25 cellular contexts compared by ENCODE assay signal in the genomic region with DNA sequence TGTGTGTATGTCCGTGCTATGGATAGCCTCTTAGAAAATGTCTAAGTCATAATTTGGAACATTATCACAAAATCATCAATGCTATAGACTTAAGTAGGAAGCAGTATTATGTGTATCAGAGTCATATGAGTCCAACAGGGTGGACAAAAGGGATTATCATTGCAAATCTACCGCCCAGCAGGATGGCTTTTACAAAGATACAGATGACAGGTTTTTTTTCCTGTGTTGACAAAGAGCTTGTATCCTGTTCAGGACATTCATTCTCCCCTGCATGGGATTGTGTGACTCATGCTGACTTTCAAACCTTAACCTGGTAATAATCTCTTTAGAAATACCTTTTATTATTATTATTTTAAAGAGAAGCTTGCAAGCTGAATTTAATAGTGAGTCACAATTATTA.
DNase-seq lines count a peak whose midpoint lies in the region; TF ChIP-seq lines count a peak whose summit lies in the region.
"Had no signal": no experiment of that assay in that cellular context is flagged by ENCODE, and none has a peak within 500 bp of the region (broad histone marks: within the 10 kb centered on the region; RNA-seq: fewer than 3 reads in every experiment).

No MANE protein-coding gene starts in this region.

- DNase-seq in A172 (ENCODE audit: low spot score) (peak; percentile 1), DMS53 (lab: John Stamatoyannopoulos, UW) (peak; percentile 94), NCI-H69 (lab: John Stamatoyannopoulos, UW) (peak; percentile 51), epithelial cell of esophagus (ENCODE audit: low read depth) (peak; percentile 18), NCI-H2029 (lab: John Stamatoyannopoulos, UW) (no peak), NCI-H2171 (lab: John Stamatoyannopoulos, UW) (no peak)
- DNase-seq in activated CD8-positive, alpha-beta memory T cell treated with anti-CD3 and anti-CD28 coated beads, Interleukin-2, amount 50 U/mL, for 4 hours, result no peak
- no peak for DNase-seq in activated CD4-positive, alpha-beta T cell treated with anti-CD3 and anti-CD28 coated beads, Interleukin-2, amount 50 U/mL, for 4 hours
- DNase-seq: activated CD4-positive, alpha-beta memory T cell treated with anti-CD3 and anti-CD28 coated beads for 36 hours; activated CD8-positive, alpha-beta memory T cell treated with anti-CD3 and anti-CD28 coated beads, Interleukin-2, amount 50 U/mL, for 48 hours; amniotic stem cell; C1 segment of cervical spinal cord; DMS79 treated with DMSO at 0.1 percent for 48 hours; GF-D8; hypothalamus; NCI-H1048; NCI-H2029 treated with DMSO at 0.1 percent for 48 hours; NCI-H446 treated with DMSO at 0.1 percent for 48 hours; nephron progenitor cell; Right ventricle myocardium superior; stimulated activated naive CD4-positive, alpha-beta T cell treated with Interleukin-2 at 50 U/mL for 16 hours; upper lobe of left lung had no signal

- TF ChIP-seq CTCF in epithelial cell of esophagus (IDR thresholded peaks at IDR 0.05; ENCODE audit: insufficient read depth, low read depth, low read length, missing control alignments), result no peak

- H3K4me3 ChIP-seq in epithelial cell of esophagus (ENCODE audit: low read length), result no peak overlapping the region
- H3K4me3 ChIP-seq: right atrium auricular region, smooth muscle cell, suprapubic skin, upper lobe of left lung had no signal

Comparison
In these comparisons a context has a peak if more than half of its experiments do, and no peak if none do; other contexts are left out.
1. DNase-seq: peak in A172 (single experiment), DMS53 (single experiment), NCI-H69 (single experiment) and epithelial cell of esophagus (single experiment); none in activated CD8-positive, alpha-beta memory T cell treated with anti-CD3 and anti-CD28 coated beads, Interleukin-2, amount 50 U/mL, for 4 hours (single experiment), activated CD4-positive, alpha-beta T cell treated with anti-CD3 and anti-CD28 coated beads, Interleukin-2, amount 50 U/mL, for 4 hours (0 of 2), NCI-H2029 (single experiment) and NCI-H2171 (single experiment).